1 cellular context compared by ENCODE assay signal in genomic region chr19:1766800-1767352, GRCh38.
TF ChIP-seq lines count a peak whose summit lies in the region.

No MANE protein-coding gene starts in this region.

TF ChIP-seq in H1, 55 proteins besides CTCF, POLR2A, EP300 and RAD21 (continued from another document):
- TF ChIP-seq MAX (IDR thresholded peaks at IDR 0.05) (no peak), CTBP2 (IDR thresholded peaks at IDR 0.05; ENCODE audit: borderline replicate concordance, insufficient read depth, insufficient read length, low read length) (no peak), EGR1 (IDR thresholded peaks at IDR 0.05; ENCODE audit: borderline replicate concordance, low read depth, low read length) (no peak), CREB1 (IDR thresholded peaks at IDR 0.05) (no peak), SIN3A (conservative IDR thresholded peaks at IDR 0.05 in 1 of 2, IDR thresholded peaks at IDR 0.05 in 1 of 2; ENCODE audit: low read depth in 1 of 2, low read length in 2 of 2) (no peak), SAP30 (IDR thresholded peaks at IDR 0.05; ENCODE audit: insufficient read depth, insufficient replicate concordance, low read length) (no peak), SIRT6 (IDR thresholded peaks at IDR 0.05; ENCODE audit: low read length) (no peak), TEAD4 (IDR thresholded peaks at IDR 0.05; ENCODE audit: low read depth, low read length) (no peak), ATF2 (IDR thresholded peaks at IDR 0.05; ENCODE audit: low read length) (no peak)
